ENCODE assay signal across 8 cellular contexts in the genomic region with DNA sequence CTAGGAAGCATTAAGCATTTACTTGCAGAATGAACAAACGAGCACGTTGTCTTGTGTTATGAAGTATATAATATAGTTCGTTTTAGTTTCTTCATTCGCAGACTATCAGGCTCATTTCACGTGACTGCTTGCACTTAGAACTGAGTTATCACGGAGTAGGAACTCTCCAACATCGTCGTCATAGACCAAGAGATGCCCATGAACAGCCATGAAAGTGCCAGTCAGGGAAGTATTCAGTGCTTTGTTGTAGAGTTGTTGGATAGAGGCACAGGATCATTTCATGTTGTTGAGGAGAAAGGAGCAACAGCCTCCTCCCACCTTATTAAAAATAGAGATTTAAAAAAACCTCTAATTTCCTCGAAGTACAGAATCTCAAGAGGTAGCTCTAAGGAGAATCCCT. TPM values are rescaled to one million over a fixed set of nuclear protein-coding genes. Genes with fewer than 3 reads are reported as not detected.
A peak's percentile ranks its signal among the peaks of the same experiment; 100 is the strongest.
DNase-seq lines count a peak whose midpoint lies in the region; ATAC-seq and TF ChIP-seq lines count a peak whose summit lies in the region.

No MANE protein-coding gene starts in this region.

- intact Hi-C loops in lower leg skin (cut with DNase I; ENCODE audit: low total_unique reads): no loop called here

- peaks cover 3 to 14% (median 11%) of the 10 kb centered on the region in 4 donors for H3K4me1 Mint-ChIP-seq in CD4-positive, CD25-positive, alpha-beta regulatory T cell
- peaks cover 0 to 8% of the 10 kb centered on the region in 2 donors for H3K4me1 Mint-ChIP-seq in natural killer cell treated with Interleukin-12 subunit alpha and Interleukin-12 subunit beta and Interleukin-15 and Interleukin-18, amount 100 ng/mL, for 72 hours (ENCODE audit: low read depth in 2 of 2)

- H3K36me3 Mint-ChIP-seq in CD4-positive, CD25-positive, alpha-beta regulatory T cell: no peaks in the 10 kb centered on the region
- H3K36me3 Mint-ChIP-seq in natural killer cell treated with Interleukin-12 subunit alpha and Interleukin-12 subunit beta and Interleukin-15 and Interleukin-18, amount 100 ng/mL, for 72 hours: no peaks in the 10 kb centered on the region

- peaks cover 51% of the 10 kb centered on the region for H3K27me3 Mint-ChIP-seq in CD4-positive, CD25-positive, alpha-beta regulatory T cell
- H3K27me3 Mint-ChIP-seq in natural killer cell treated with Interleukin-12 subunit alpha and Interleukin-12 subunit beta and Interleukin-15 and Interleukin-18, amount 100 ng/mL, for 72 hours: peaks cover 10 to 18% of the 10 kb centered on the region in 2 donors

- H3K4me1 ChIP-seq in CD4-positive, CD25-positive, alpha-beta regulatory T cell (ENCODE audit: control insufficient read depth, insufficient read depth, low read length, poor library complexity, severe bottlenecking): peaks cover 12% of the 10 kb centered on the region
- 0 out of 2 replicates have a peak, but pooled peaks cover 6% of the 10 kb centered on the region for H3K4me1 ChIP-seq in HUES64 (ENCODE audit: insufficient read depth, low read length)

- peak in 1 of 3 donors; percentile 9 for DNase-seq in CD4-positive, CD25-positive, alpha-beta regulatory T cell
- DNase-seq in cardiac fibroblast (ENCODE audit: low read depth in 2 of 2) (no peak), amniotic stem cell (lab: John Stamatoyannopoulos, UW) (no peak), lower leg skin (ENCODE audit: low spot score in 2 of 2) (no peak)
- DNase-seq in natural killer cell treated with Interleukin-12 subunit alpha and Interleukin-12 subunit beta and Interleukin-15 and Interleukin-18, amount 100 ng/mL, for 72 hours (ENCODE audit: low spot score): no peak

- H3K27me3 ChIP-seq in CD4-positive, CD25-positive, alpha-beta regulatory T cell (ENCODE audit: control insufficient read depth, insufficient read depth, low read length): peaks cover 28% of the 10 kb centered on the region
- H3K27me3 ChIP-seq in HUES64 (ENCODE audit: insufficient read depth, low read length): peaks cover 47% of the 10 kb centered on the region

- H3K9ac ChIP-seq in HUES64 (ENCODE audit: low read depth, low read length): no peak overlapping the region

- no peak for ATAC-seq in CD4-positive, CD25-positive, alpha-beta regulatory T cell (ENCODE audit: low read depth in 2 of 2)
- ATAC-seq in natural killer cell treated with Interleukin-12 subunit alpha and Interleukin-12 subunit beta and Interleukin-15 and Interleukin-18, amount 100 ng/mL, for 72 hours: no peak
- ATAC-seq in HG03025 (IDR thresholded peaks at IDR 0.05; ENCODE audit: low FRiP score, unreplicated experiment) (no peak), GM18909 (IDR thresholded peaks at IDR 0.05; ENCODE audit: poor library complexity, unreplicated experiment) (no peak)

- H3K4me3 Mint-ChIP-seq in CD4-positive, CD25-positive, alpha-beta regulatory T cell: peak overlapping the region; percentile 84 to 95 (median 90)
- H3K4me3 Mint-ChIP-seq in natural killer cell treated with Interleukin-12 subunit alpha and Interleukin-12 subunit beta and Interleukin-15 and Interleukin-18, amount 100 ng/mL, for 72 hours: peak overlapping the region; percentile 80

- TF ChIP-seq POLR2A in lower leg skin (IDR thresholded peaks at IDR 0.05): no peak

- no peak for TF ChIP-seq CTCF in cardiac fibroblast (IDR thresholded peaks at IDR 0.05; ENCODE audit: low read depth, low read length)
- TF ChIP-seq CTCF in lower leg skin (IDR thresholded peaks at IDR 0.05): no peak

- H3K4me3 ChIP-seq in CD4-positive, CD25-positive, alpha-beta regulatory T cell (ENCODE audit: low read depth, low read length): peak overlapping the region; percentile 39
- H3K4me3 ChIP-seq in HUES64 (ENCODE audit: low read length) (peak overlapping the region; percentile 75), cardiac fibroblast (replicated peaks in 1 of 2; ENCODE audit: low read depth in 2 of 2, low read length in 2 of 2) (peak overlapping the region; percentile 59 to 71), lower leg skin (ENCODE audit: low read depth, poor library complexity, severe bottlenecking) (no peak overlapping the region)

- H3K9me3 ChIP-seq in CD4-positive, CD25-positive, alpha-beta regulatory T cell (ENCODE audit: control insufficient read depth in 2 of 2, low read length in 2 of 2): no peaks in the 10 kb centered on the region
- H3K9me3 ChIP-seq in HUES64 (ENCODE audit: insufficient read depth, low read depth, low read length): no peaks in the 10 kb centered on the region

- H3K27ac ChIP-seq in CD4-positive, CD25-positive, alpha-beta regulatory T cell (ENCODE audit: insufficient read depth, low read length, poor library complexity, severe bottlenecking): no peak overlapping the region
- H3K27ac ChIP-seq in HUES64 (ENCODE audit: low read depth, low read length): no peak overlapping the region

- H3K36me3 ChIP-seq in CD4-positive, CD25-positive, alpha-beta regulatory T cell (ENCODE audit: control insufficient read depth, insufficient read depth, low read length): no peaks in the 10 kb centered on the region
- no peaks in the 10 kb centered on the region for H3K36me3 ChIP-seq in HUES64 (ENCODE audit: insufficient read depth, low read length)

- peaks cover 0 to 5% (median 0%) of the 10 kb centered on the region in 7 donors for H3K9me3 Mint-ChIP-seq in CD4-positive, CD25-positive, alpha-beta regulatory T cell
- H3K9me3 Mint-ChIP-seq in natural killer cell treated with Interleukin-12 subunit alpha and Interleukin-12 subunit beta and Interleukin-15 and Interleukin-18, amount 100 ng/mL, for 72 hours: no peaks in the 10 kb centered on the region

- WGBS in HUES64: 54% methylated on average over 9 of the region's 9 CpGs
- WGBS in lower leg skin, 2 donors: 11% methylated on average over 9 of the region's 9 CpGs

- peak overlapping the region in 2 of 3 donors; percentile 62 to 80 for H3K27ac Mint-ChIP-seq in CD4-positive, CD25-positive, alpha-beta regulatory T cell
- no peak overlapping the region for H3K27ac Mint-ChIP-seq in natural killer cell treated with Interleukin-12 subunit alpha and Interleukin-12 subunit beta and Interleukin-15 and Interleukin-18, amount 100 ng/mL, for 72 hours

RNA-seq across cellular contexts. Expression of a gene that starts 1.0 kb away (rescaled TPM):
- total RNA-seq in CD4-positive, CD25-positive, alpha-beta regulatory T cell: not detected
- polyA plus RNA-seq in CD4-positive, CD25-positive, alpha-beta regulatory T cell: under 1 TPM in 3 of 4 donors, not detected in 1; 0.11 to 0.21 (median 0.17) TPM
- polyA plus RNA-seq in HUES64 (2013, experiment 1 of 2): 0.50 TPM
- polyA plus RNA-seq in HUES64 (2013, experiment 2 of 2): 1.0 TPM
- total RNA-seq in natural killer cell treated with Interleukin-12 subunit alpha and Interleukin-12 subunit beta and Interleukin-15 and Interleukin-18, amount 100 ng/mL, for 72 hours: under 1 TPM in 1 of 2 donors, not detected in 1; 0.22 TPM
- total RNA-seq in lower leg skin: 1 to 10 TPM in 3 of 4 donors, under 1 TPM in 1; 0.76 to 3.5 (median 1.9) TPM

Comparison
In these comparisons a context has a peak if more than half of its experiments do, and no peak if none do; other contexts are left out.
1. H3K27ac Mint-ChIP-seq: peak in CD4-positive, CD25-positive, alpha-beta regulatory T cell (2 of 3); none in natural killer cell treated with Interleukin-12 subunit alpha and Interleukin-12 subunit beta and Interleukin-15 and Interleukin-18, amount 100 ng/mL, for 72 hours (0 of 2).